In the genomic region with DNA sequence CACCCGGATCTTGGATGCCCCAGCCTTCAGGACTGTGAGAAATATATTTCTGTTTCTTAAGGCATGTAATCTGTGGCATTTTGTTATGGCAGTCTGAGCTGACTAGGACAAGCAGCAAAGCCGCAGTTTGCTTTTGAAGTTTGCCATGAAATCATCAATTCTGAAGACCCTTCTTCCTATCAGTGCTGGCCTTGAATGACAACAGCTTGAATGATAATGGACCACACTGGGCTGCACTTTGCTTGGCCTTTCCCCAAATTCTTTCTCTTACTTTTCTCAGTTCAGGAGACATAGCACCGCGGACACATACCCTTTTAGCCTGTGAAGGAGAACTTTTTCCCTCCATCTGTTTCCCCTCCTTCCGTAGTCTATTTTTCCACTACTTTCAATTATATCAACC, we compare ENCODE assay signal across 26 cellular contexts. TPM values are rescaled to one million over a fixed set of nuclear protein-coding genes. Genes with fewer than 3 reads are reported as not detected.
A peak's percentile ranks its signal among the peaks of the same experiment; 100 is the strongest.
DNase-seq lines count a peak whose midpoint lies in the region; ATAC-seq, FAIRE-seq and TF ChIP-seq lines count a peak whose summit lies in the region.
"Had no signal": no experiment of that assay in that cellular context is flagged by ENCODE, and none has a peak within 500 bp of the region (broad histone marks: within the 10 kb centered on the region; RNA-seq: fewer than 3 reads in every experiment).

No MANE protein-coding gene starts in this region.

- TF ChIP-seq POLR2A in H1 (IDR thresholded peaks at IDR 0.05; ENCODE audit: control extremely low read depth in 1 of 2, low read depth in 2 of 2, low read length in 2 of 2) = no peak

- ATAC-seq in psoas muscle (no peak), GM18873 (IDR thresholded peaks at IDR 0.05; ENCODE audit: low FRiP score, unreplicated experiment) (no peak)
- ATAC-seq: CD8-positive, alpha-beta T cell; HepG2 had no signal

- H2BK20ac ChIP-seq in H1 (ENCODE audit: low read length) = no peak overlapping the region

- no peak overlapping the region for H3K18ac ChIP-seq in H1 (ENCODE audit: extremely low read depth, low read length)

- H3K9ac ChIP-seq in BLaER1 treated with 17β-estradiol and CSF1 and Interleukin-3, amounts not matched to agents 10 nM and 100 nM = no peak overlapping the region
- no peak overlapping the region for H3K9ac ChIP-seq in HUES48 (ENCODE audit: low read depth, low read length)
- no peak overlapping the region for H3K9ac ChIP-seq in H1 (replicated peaks in 1 of 4; ENCODE audit: extremely low read depth in 1 of 4, low read depth in 3 of 4, low read length in 3 of 4)
- H3K9ac ChIP-seq: GM23248 had no signal

- H2BK120ac ChIP-seq in H1 (replicated peaks; ENCODE audit: low read depth, low read length) = no peak overlapping the region

- peaks cover 8 to 16% (median 13%) of the 10 kb centered on the region in 10 experiments; a peak in 16 of 20 replicates for H3K4me1 ChIP-seq in BLaER1 treated with 17β-estradiol and CSF1 and Interleukin-3, amounts not matched to agents 10 nM and 100 nM
- H3K4me1 ChIP-seq in HUES48 (ENCODE audit: control insufficient read depth, insufficient read depth, low read length) (peaks cover 11% of the 10 kb centered on the region), H1 (replicated peaks in 1 of 4; ENCODE audit: control insufficient read depth in 3 of 4, insufficient read depth in 4 of 4, low read length in 3 of 4) (peaks cover 0 to 5% (median 1%) of the 10 kb centered on the region in 4 experiments; a peak in 2 of 7 replicates), psoas muscle (peaks cover 17% of the 10 kb centered on the region)
- H3K4me1 ChIP-seq: Peyer's patch had no signal

- H3K4me2 ChIP-seq in BLaER1 treated with 17β-estradiol and CSF1 and Interleukin-3, amounts not matched to agents 10 nM and 100 nM = peak overlapping the region in 8 of 11 experiments; percentile 5 to 42 (median 22); a peak in 9 of 22 replicates
- H3K4me2 ChIP-seq in H1 (ENCODE audit: insufficient read depth in 1 of 2, low read depth in 2 of 2, low read length in 2 of 2) = peak overlapping the region in 1 of 2 experiments; percentile 21; a peak in 1 of 4 replicates

- peak; percentile 48 for FAIRE-seq in H1 (lab: Jason Lieb, UNC)
- FAIRE-seq: A204.1, GM18507, HepG2 had no signal

- H3K79me1 ChIP-seq in H1 (ENCODE audit: low read depth, low read length) = no peaks in the 10 kb centered on the region

- H3K23me2 ChIP-seq in H1 (ENCODE audit: low read depth, low read length) = no peaks in the 10 kb centered on the region

- 0 out of 22 replicates have a peak, but pooled peaks cover 0 to 7% (median 0%) of the 10 kb centered on the region in 11 experiments for H3K9me3 ChIP-seq in BLaER1 treated with 17β-estradiol and CSF1 and Interleukin-3, amounts not matched to agents 10 nM and 100 nM (replicated peaks in 1 of 11)
- H3K9me3 ChIP-seq in HUES48 (ENCODE audit: control insufficient read depth, insufficient read depth, low read length) (no peaks in the 10 kb centered on the region), H1 (ENCODE audit: insufficient read depth in 2 of 2, low read depth in 1 of 2, low read length in 1 of 2) (no peaks in the 10 kb centered on the region), psoas muscle (no peaks in the 10 kb centered on the region)
- H3K9me3 ChIP-seq: Peyer's patch had no signal

- H4K8ac ChIP-seq in H1 (ENCODE audit: extremely low read depth, insufficient read depth, low read length) = no peak overlapping the region

- H2BK15ac ChIP-seq in H1 (ENCODE audit: low read length) = no peak overlapping the region

- no peak overlapping the region for H2BK5ac ChIP-seq in H1 (ENCODE audit: low read depth, low read length)

- DNase-seq in H1 (ENCODE audit: low read depth in 1 of 2, low spot score in 2 of 2) (no peak), psoas muscle (no peak), DMS79 (lab: John Stamatoyannopoulos, UW) (no peak), HEK293T (ENCODE audit: extremely low spot score) (no peak)
- DNase-seq: CD8-positive, alpha-beta T cell; GM23248; HCEC 1CT; Karpas-422; NCI-H1092 treated with DMSO at 0.1 percent for 48 hours; NCI-H1436; NCI-H1930; NCI-H2107; NCI-H526; OCI-M1; Peyer's patch; SHP77 treated with DMSO at 0.1 percent for 48 hours had no signal

- H2BK12ac ChIP-seq in H1 (ENCODE audit: low read depth, low read length) = no peak overlapping the region

- TF ChIP-seq RAD21 in H1 (IDR thresholded peaks at IDR 0.05 in 1 of 2, conservative IDR thresholded peaks at IDR 0.05 in 1 of 2; ENCODE audit: low read depth in 2 of 2, low read length in 2 of 2) = no peak

- intact Hi-C loops in psoas muscle (cut with DNase I) = no loop called here

- H3K14ac ChIP-seq in H1 (ENCODE audit: insufficient read length) = no peak overlapping the region

- no peak overlapping the region for H3K4me3 ChIP-seq in BLaER1 treated with 17β-estradiol and CSF1 and Interleukin-3, amounts not matched to agents 10 nM and 100 nM
- H3K4me3 ChIP-seq in HUES48 (ENCODE audit: low read depth, low read length) (no peak overlapping the region), H1 (ENCODE audit: extremely low read depth in 1 of 4, insufficient read depth in 2 of 4, low read depth in 3 of 4, low read length in 4 of 4) (no peak overlapping the region), psoas muscle (no peak overlapping the region)
- H3K4me3 ChIP-seq: GM23248, Peyer's patch, SK-N-MC had no signal

- H2AK5ac ChIP-seq in H1 (ENCODE audit: low read depth, low read length) = no peak overlapping the region

- POLR2A ChIA-PET in H1 (lab: Charles Lee; ENCODE audit: partially characterized antibody) = no interaction called here
- POLR2A ChIA-PET in HEK293T (lab: Yijun Ruan, JAX) = no interaction called here

- H4K91ac ChIP-seq in H1 (replicated peaks; ENCODE audit: insufficient read length, low read length) = no peak overlapping the region

- TF ChIP-seq CTCF in H1 (IDR thresholded peaks at IDR 0.05; ENCODE audit: control extremely low read depth in 1 of 3, insufficient read depth in 1 of 3, low read depth in 1 of 3, low read length in 3 of 3) (no peak), psoas muscle (IDR thresholded peaks at IDR 0.05) (no peak)

- no peak overlapping the region for H3K4ac ChIP-seq in H1 (replicated peaks; ENCODE audit: insufficient read length, low read depth, low read length)

- no peaks in the 10 kb centered on the region for H3K79me2 ChIP-seq in H1 (ENCODE audit: control insufficient read depth in 1 of 2, insufficient read depth in 2 of 2, low read length in 2 of 2)

- H4K5ac ChIP-seq in H1 (ENCODE audit: insufficient read length, low read depth, low read length) = no peak overlapping the region

- WGBS in H1 (ENCODE audit: extremely low coverage in 1 of 2, insufficient coverage in 1 of 2, insufficient read length in 1 of 2, insufficient replicate concordance in 2 of 2, low coverage in 1 of 2, low lambda C conversion rate in 2 of 2, missing lambda C conversion rate in 1 of 2), 2 experiments = 53% methylated on average over 5 of the region's 5 CpGs; no CpG with 5 or more reads in 1 of the 2 experiments
- WGBS in psoas muscle, 3 donors = 53 to 77% (median 54%) methylated on average over 5 of the region's 5 CpGs

- H3K56ac ChIP-seq in H1 (replicated peaks; ENCODE audit: insufficient read length, low read depth, low read length) = no peak overlapping the region

- no peaks in the 10 kb centered on the region for H3K36me3 ChIP-seq in BLaER1 treated with 17β-estradiol and CSF1 and Interleukin-3, amounts not matched to agents 10 nM and 100 nM
- H3K36me3 ChIP-seq in HUES48 (ENCODE audit: control insufficient read depth, insufficient read depth, low read length) = no peaks in the 10 kb centered on the region
- no peaks in the 10 kb centered on the region for H3K36me3 ChIP-seq in H1 (ENCODE audit: control insufficient read depth in 2 of 4, insufficient read depth in 4 of 4, low read length in 3 of 4)
- no peaks in the 10 kb centered on the region for H3K36me3 ChIP-seq in psoas muscle (ENCODE audit: insufficient read depth in 1 of 2, low read depth in 1 of 2)
- H3K36me3 ChIP-seq: Peyer's patch had no signal

- peak overlapping the region in 1 of 11 experiments; percentile 10; a peak in 1 of 22 replicates for H3K27ac ChIP-seq in BLaER1 treated with 17β-estradiol and CSF1 and Interleukin-3, amounts not matched to agents 10 nM and 100 nM
- H3K27ac ChIP-seq in HUES48 (ENCODE audit: low read depth, low read length) = peak overlapping the region; percentile 48
- H3K27ac ChIP-seq in H1 (ENCODE audit: low read depth, low read length) = no peak overlapping the region
- peak overlapping the region; percentile 30 for H3K27ac ChIP-seq in psoas muscle
- H3K27ac ChIP-seq: C4-2B, GM23248, HL-60, Peyer's patch, SK-N-MC had no signal

- no peak overlapping the region for H2AFZ ChIP-seq in H1 (ENCODE audit: low read length)
- H2AFZ ChIP-seq: GM23248 had no signal

- no peaks in the 10 kb centered on the region for H4K20me1 ChIP-seq in BLaER1 treated with 17β-estradiol and CSF1 and Interleukin-3, amounts not matched to agents 10 nM and 100 nM
- H4K20me1 ChIP-seq in H1 (replicated peaks in 1 of 2; ENCODE audit: control insufficient read depth in 1 of 2, insufficient read depth in 2 of 2, low read length in 2 of 2) = no peaks in the 10 kb centered on the region

- no peak overlapping the region for H3K23ac ChIP-seq in H1 (ENCODE audit: insufficient read length)

- no peak for TF ChIP-seq EP300 in H1 (IDR thresholded peaks at IDR 0.05; ENCODE audit: borderline replicate concordance in 1 of 2, low read depth in 2 of 2, low read length in 2 of 2)

- CTCF ChIA-PET in H1 (lab: Charles Lee; ENCODE audit: partially characterized antibody) = interaction anchor here (0.7 to 1.3 kb wide), 5 partner anchors 9 to 107 kb away, joined by 3 read pairs; no protein-coding TSS in a partner anchor
- CTCF ChIA-PET in HEK293T (lab: Yijun Ruan, JAX) = no interaction called here

- H3K27me3 ChIP-seq in BLaER1 treated with 17β-estradiol and CSF1 and Interleukin-3, amounts not matched to agents 10 nM and 100 nM = no peaks in the 10 kb centered on the region
- no peaks in the 10 kb centered on the region for H3K27me3 ChIP-seq in HUES48 (ENCODE audit: control insufficient read depth, insufficient read depth, low read length)
- H3K27me3 ChIP-seq in H1 (replicated peaks in 1 of 4; ENCODE audit: control insufficient read depth in 3 of 4, extremely low read depth in 1 of 4, insufficient read depth in 3 of 4, low read length in 3 of 4) = no peaks in the 10 kb centered on the region
- no peaks in the 10 kb centered on the region for H3K27me3 ChIP-seq in psoas muscle (ENCODE audit: insufficient read depth in 3 of 3, low read length in 2 of 3)
- H3K27me3 ChIP-seq: Peyer's patch had no signal

RNA-seq across cellular contexts. Expression of gene HLX, which starts 42.7 kb away (rescaled TPM):
- 0.30 and 0.50 TPM in 2 replicates for total RNA-seq in H1 (2021; fragmentation: NEBNext Ultra II Directional; extraction: Animal tissue kit (Norgen Biotek cat#: 25700))
- polyA plus RNA-seq in H1 (2011; rRNA removed) = 0.11 and 0.17 TPM in 2 replicates
- 0.47 TPM for polyA plus RNA-seq in H1 (2011; cell fraction: cytosol; rRNA removed)
- polyA plus RNA-seq in H1 (2011; cell fraction: nucleus; rRNA removed) = 0.56 TPM
- polyA plus RNA-seq in H1 (2012, experiment 1 of 2) = 0.27 to 0.69 TPM (median 0.42 TPM) in 3 of 4 replicates, not detected in the other
- polyA plus RNA-seq in H1 (2012, experiment 2 of 2) = 0.67 TPM
- polyA plus RNA-seq in H1 (2013, experiment 1 of 2) = 0.16 TPM
- polyA plus RNA-seq in H1 (2013, experiment 2 of 2) = 0.15 TPM
- 0.07 TPM in 1 of 2 replicates, not detected in the other for polyA minus RNA-seq in H1 (2011; rRNA and poly(A)+ RNA removed)
- polyA minus RNA-seq in H1 (2011; cell fraction: cytosol; rRNA and poly(A)+ RNA removed) = not detected
- 0.30 TPM for polyA minus RNA-seq in H1 (2011; cell fraction: nucleus; rRNA and poly(A)+ RNA removed)
- total RNA-seq in psoas muscle = 10 to 100 TPM in 1 of 4 donors, 1 to 10 TPM in 3; 4.1 to 11.6 (median 7.3) TPM
- 1 to 10 TPM; 3.2 to 4.3 (median 4.1) TPM for polyA plus RNA-seq in psoas muscle
- total RNA-seq: CD8-positive, alpha-beta T cell; G401 had no signal
